In genomic region chr20:11083841-11084240, GRCh38 we compare ENCODE assay signal across 28 cellular contexts.
"Had no signal": no experiment of that assay in that cellular context is flagged by ENCODE, and none has a peak within 500 bp of the region (broad histone marks: within the 10 kb centered on the region; RNA-seq: fewer than 3 reads in every experiment).

No MANE protein-coding gene starts in this region.

- ATAC-seq: activated CD4-positive, CD25-positive, alpha-beta regulatory T cell treated with anti-CD3 and anti-CD28 coated beads, Interleukin-2, amount 50 U/mL, for 24 hours; foreskin keratinocyte; left colon; naive thymus-derived CD4-positive, alpha-beta T cell; pancreas; right cardiac atrium had no signal

- H3K27me3 Mint-ChIP-seq: activated CD4-positive, alpha-beta memory T cell treated with anti-CD3 and anti-CD28 coated beads for 36 hours; activated CD4-positive, alpha-beta T cell treated with anti-CD3 and anti-CD28 coated beads, Interleukin-2, amount 10 ng/mL, durations not matched to agents 24 days and 14 days; activated naive CD4-positive, alpha-beta T cell treated with anti-CD3 and anti-CD28 coated beads, Interleukin-2, amount 10 ng/mL, durations not matched to agents 7 days and 5 days; activated naive CD8-positive, alpha-beta T cell treated with anti-CD3 and anti-CD28 coated beads, Interleukin-2, amount 10 ng/mL, durations not matched to agents 7 days and 5 days; activated T-cell treated with anti-CD3 and anti-CD28 coated beads, Interleukin-2, amount 50 U/mL, for 24 hours; naive thymus-derived CD4-positive, alpha-beta T cell had no signal

- H3K9me3 Mint-ChIP-seq: activated naive CD4-positive, alpha-beta T cell treated with anti-CD3 and anti-CD28 coated beads, Interleukin-2, amount 10 ng/mL, durations not matched to agents 7 days and 5 days; activated T-cell treated with anti-CD3 and anti-CD28 coated beads, Interleukin-2, amount 50 U/mL, for 24 hours had no signal

- H3K36me3 Mint-ChIP-seq: activated CD4-positive, alpha-beta memory T cell treated with anti-CD3 and anti-CD28 coated beads for 36 hours; activated naive CD4-positive, alpha-beta T cell treated with anti-CD3 and anti-CD28 coated beads, Interleukin-2, amount 10 ng/mL, durations not matched to agents 7 days and 5 days; activated naive CD8-positive, alpha-beta T cell treated with anti-CD3 and anti-CD28 coated beads, Interleukin-2, amount 10 ng/mL, durations not matched to agents 7 days and 5 days; brain; naive thymus-derived CD4-positive, alpha-beta T cell had no signal

- H3K4me3 Mint-ChIP-seq: activated CD4-positive, alpha-beta memory T cell treated with anti-CD3 and anti-CD28 coated beads for 36 hours; activated CD4-positive, alpha-beta T cell treated with anti-CD3 and anti-CD28 coated beads, Interleukin-2, amount 10 ng/mL, durations not matched to agents 24 days and 14 days; activated naive CD4-positive, alpha-beta T cell treated with anti-CD3 and anti-CD28 coated beads, Interleukin-2, amount 10 ng/mL, durations not matched to agents 7 days and 5 days; activated naive CD8-positive, alpha-beta T cell treated with anti-CD3 and anti-CD28 coated beads, Interleukin-2, amount 10 ng/mL, durations not matched to agents 7 days and 5 days; activated T-cell treated with anti-CD3 and anti-CD28 coated beads, Interleukin-2, amount 50 U/mL, for 24 hours; brain; naive thymus-derived CD4-positive, alpha-beta T cell; T-helper 1 cell treated with Interleukin-12 subunit alpha and Interleukin-12 subunit beta and Interleukin-4 antibody, amounts not matched to agents 30 μg/mL and 1 μg/mL, for 36 hours had no signal

- H3K27ac ChIP-seq: ascending aorta, coronary artery, dorsolateral prefrontal cortex, esophagus muscularis mucosa, foreskin keratinocyte, pancreas, tibial nerve, WERI-Rb-1 had no signal

- H3K4me3 ChIP-seq: ascending aorta, coronary artery, dorsolateral prefrontal cortex, esophagus muscularis mucosa, pancreas, tibial nerve had no signal

- H3K36me3 ChIP-seq: ascending aorta, esophagus muscularis mucosa, pancreas, tibial nerve, WERI-Rb-1 had no signal

- H3K4me1 ChIP-seq: ascending aorta, esophagus muscularis mucosa, pancreas had no signal

- H3K27ac Mint-ChIP-seq: activated CD4-positive, alpha-beta memory T cell treated with anti-CD3 and anti-CD28 coated beads for 36 hours; activated CD4-positive, alpha-beta T cell treated with anti-CD3 and anti-CD28 coated beads, Interleukin-2, amount 10 ng/mL, durations not matched to agents 24 days and 14 days; activated naive CD4-positive, alpha-beta T cell treated with anti-CD3 and anti-CD28 coated beads, Interleukin-2, amount 10 ng/mL, durations not matched to agents 7 days and 5 days; activated naive CD8-positive, alpha-beta T cell treated with anti-CD3 and anti-CD28 coated beads, Interleukin-2, amount 10 ng/mL, durations not matched to agents 7 days and 5 days; activated T-cell treated with anti-CD3 and anti-CD28 coated beads, Interleukin-2, amount 50 U/mL, for 24 hours; brain; naive thymus-derived CD4-positive, alpha-beta T cell; T-helper 1 cell treated with Interleukin-12 subunit alpha and Interleukin-12 subunit beta and Interleukin-4 antibody, amounts not matched to agents 30 μg/mL and 1 μg/mL, for 36 hours had no signal

- DNase-seq: activated CD4-positive, alpha-beta memory T cell treated with anti-CD3 and anti-CD28 coated beads for 36 hours; activated CD4-positive, alpha-beta T cell treated with anti-CD3 and anti-CD28 coated beads, Interleukin-2, amount 10 ng/mL, durations not matched to agents 24 days and 14 days; activated CD8-positive, alpha-beta memory T cell treated with anti-CD3 and anti-CD28 coated beads, Interleukin-2, amount 50 U/mL, for 48 hours; activated gamma-delta T cell; activated naive CD4-positive, alpha-beta T cell treated with anti-CD3 and anti-CD28 coated beads, Interleukin-2, amount 10 ng/mL, durations not matched to agents 7 days and 5 days; activated naive CD8-positive, alpha-beta T cell treated with anti-CD3 and anti-CD28 coated beads, Interleukin-2, amount 10 ng/mL, durations not matched to agents 7 days and 5 days; activated T-cell treated with anti-CD3 and anti-CD28 coated beads, Interleukin-2, amount 50 U/mL, for 24 hours; dorsolateral prefrontal cortex; effector memory CD4-positive, alpha-beta T cell; left colon; midbrain; naive thymus-derived CD4-positive, alpha-beta T cell; nucleus accumbens; pancreas; right cardiac atrium; stimulated activated CD4-positive, alpha-beta T cell treated with anti-CD3 and anti-CD28 coated beads, Interleukin-15, amount 100 ng/mL, for 24 hours; stimulated activated CD4-positive, alpha-beta T cell treated with anti-CD3 and anti-CD28 coated beads, Interleukin-2, amount 100 ng/mL, for 24 hours; stimulated activated naive CD4-positive, alpha-beta T cell treated with Interleukin-2 at 50 U/mL for 16 hours; T-helper 9 cell; WERI-Rb-1 had no signal

- H3K9me3 ChIP-seq: ascending aorta, esophagus muscularis mucosa, pancreas, tibial nerve had no signal

- H3K4me1 Mint-ChIP-seq: activated CD4-positive, alpha-beta T cell treated with anti-CD3 and anti-CD28 coated beads, Interleukin-2, amount 10 ng/mL, durations not matched to agents 24 days and 14 days; activated naive CD4-positive, alpha-beta T cell treated with anti-CD3 and anti-CD28 coated beads, Interleukin-2, amount 10 ng/mL, durations not matched to agents 7 days and 5 days; activated naive CD8-positive, alpha-beta T cell treated with anti-CD3 and anti-CD28 coated beads, Interleukin-2, amount 10 ng/mL, durations not matched to agents 7 days and 5 days had no signal

- H3K27me3 ChIP-seq: ascending aorta, esophagus muscularis mucosa, foreskin keratinocyte, pancreas, tibial nerve had no signal
